Comparison of ENCODE assay signal across 2 cellular contexts in genomic region chr19:1062387-1063029, GRCh38.
TF ChIP-seq lines count a peak whose summit lies in the region.

No MANE protein-coding gene starts in this region.

TF ChIP-seq in HepG2, 621 proteins besides CTCF, POLR2A, EP300 and RAD21:
- 0 out of 2 replicates have a peak, but pooled peaks have one; percentile 34 for TF ChIP-seq ZBTB33 (CRISPR knock-in tag; IDR thresholded peaks at IDR 0.05)
- 0 out of 2 replicates have a peak, but pooled peaks have one; percentile 14 for TF ChIP-seq HNRNPL (IDR thresholded peaks at IDR 0.05; ENCODE audit: low read depth, low read length)
- no peak for TF ChIP-seq TRIM24 (CRISPR knock-in tag; IDR thresholded peaks at IDR 0.05)
TF ChIP-seq in HepG2: peak in this region for 2.

TF ChIP-seq in WTC11, 78 proteins besides CTCF, POLR2A, EP300 and RAD21:
- TF ChIP-seq NR3C1 (CRISPR knock-in tag; conservative IDR thresholded peaks at IDR 0.05; ENCODE audit: low read depth) (no peak), IRF2 (CRISPR knock-in tag; IDR thresholded peaks at IDR 0.05; ENCODE audit: borderline replicate concordance, low read depth) (no peak), NFYB (CRISPR knock-in tag; conservative IDR thresholded peaks at IDR 0.05; ENCODE audit: low read depth) (peak; percentile 31; the same call in 1 of the 2 replicates), RELA (CRISPR knock-in tag; IDR thresholded peaks at IDR 0.05; ENCODE audit: borderline replicate concordance) (no peak)
